In genomic region chr1:185789846-185790735, GRCh38 we compare ENCODE assay signal across 15 cellular contexts. TPM values are rescaled to one million over a fixed set of nuclear protein-coding genes. Genes with fewer than 3 reads are reported as not detected.
DNase-seq lines count a peak whose midpoint lies in the region; ATAC-seq and TF ChIP-seq lines count a peak whose summit lies in the region.
"Had no signal": no experiment of that assay in that cellular context is flagged by ENCODE, and none has a peak within 500 bp of the region (broad histone marks: within the 10 kb centered on the region; RNA-seq: fewer than 3 reads in every experiment).

No MANE protein-coding gene starts in this region.

- H3K36me3 ChIP-seq in spleen, result no peaks in the 10 kb centered on the region
- no peaks in the 10 kb centered on the region for H3K36me3 ChIP-seq in tibial nerve
- H3K36me3 ChIP-seq: colonic mucosa, sigmoid colon had no signal

- TF ChIP-seq CTCF in cardiac fibroblast (IDR thresholded peaks at IDR 0.05; ENCODE audit: low read depth, low read length), result no peak
- no peak for TF ChIP-seq CTCF in spleen (IDR thresholded peaks at IDR 0.05 in 8 of 11, conservative IDR thresholded peaks at IDR 0.05 in 3 of 11)
- no peak for TF ChIP-seq CTCF in tibial nerve (IDR thresholded peaks at IDR 0.05)

- H3K27ac ChIP-seq in spleen (peak overlapping the region in 5 of 8 donors; percentile 31 to 52 (median 35)), tibial nerve (no peak overlapping the region)
- H3K27ac ChIP-seq: colonic mucosa, foreskin keratinocyte had no signal

- DNase-seq in M059J (ENCODE audit: low read depth) (peak; percentile 55), cardiac fibroblast (ENCODE audit: low read depth in 2 of 2) (peak; percentile 68 to 83), left ventricle myocardium superior (no peak), spleen (no peak), tibial nerve (ENCODE audit: low spot score in 2 of 2) (no peak), NCI-H1436 treated with DMSO at 0.1 percent for 48 hours (lab: John Stamatoyannopoulos, UW) (no peak)
- DNase-seq: activated naive CD4-positive, alpha-beta T cell; CD8-positive, alpha-beta T cell; colonic mucosa; naive thymus-derived CD4-positive, alpha-beta T cell; NCI-H510A treated with DMSO at 0.1 percent for 48 hours; sigmoid colon had no signal

- H3K9me3 ChIP-seq in spleen (no peaks in the 10 kb centered on the region), tibial nerve (no peaks in the 10 kb centered on the region)
- H3K9me3 ChIP-seq: colonic mucosa, sigmoid colon had no signal

- H3K27me3 ChIP-seq in spleen (replicated peaks in 1 of 7), result no peaks in the 10 kb centered on the region
- no peaks in the 10 kb centered on the region for H3K27me3 ChIP-seq in tibial nerve
- H3K27me3 ChIP-seq: colonic mucosa, foreskin keratinocyte, sigmoid colon had no signal

- no peak overlapping the region for H3K4me3 ChIP-seq in cardiac fibroblast (replicated peaks in 1 of 2; ENCODE audit: low read depth in 2 of 2, low read length in 2 of 2)
- H3K4me3 ChIP-seq in spleen, result no peak overlapping the region
- no peak overlapping the region for H3K4me3 ChIP-seq in tibial nerve
- H3K4me3 ChIP-seq: colonic mucosa, sigmoid colon had no signal

- 34 to 62% (median 44%) methylated on average over 2 of the region's 2 CpGs for WGBS in spleen, 5 donors
- 20 to 21% methylated on average over 2 of the region's 2 CpGs for WGBS in tibial nerve, 2 donors

- intact Hi-C loops in left ventricle myocardium superior (cut with micrococcal nuclease) (no loop called here), spleen (cut with DNase I; ENCODE audit: low total_unique reads) (no loop called here)

- ATAC-seq in left ventricle myocardium superior (peak; percentile 57), HG03469 (IDR thresholded peaks at IDR 0.05; ENCODE audit: unreplicated experiment) (no peak)
- ATAC-seq: CD8-positive, alpha-beta T cell; foreskin keratinocyte; naive thymus-derived CD4-positive, alpha-beta T cell; Panc1 had no signal

- TF ChIP-seq EP300 in tibial nerve (IDR thresholded peaks at IDR 0.05), result no peak

- peaks cover 0 to 16% (median 4%) of the 10 kb centered on the region in 6 donors for H3K4me1 ChIP-seq in spleen
- peaks cover 0 to 14% (median 0%) of the 10 kb centered on the region in 4 donors for H3K4me1 ChIP-seq in tibial nerve
- H3K4me1 ChIP-seq: colonic mucosa, foreskin keratinocyte had no signal

- TF ChIP-seq POLR2A in spleen (IDR thresholded peaks at IDR 0.05) (no peak), tibial nerve (IDR thresholded peaks at IDR 0.05) (no peak)

RNA-seq across cellular contexts. Expression of gene HMCN1, which starts 55.9 kb away (rescaled TPM):
- 1.6 and 2.1 TPM in 2 replicates for total RNA-seq in M059J (2014; rRNA removed; shearing (Covaris generic))
- total RNA-seq in left ventricle myocardium superior, result 3.8 TPM
- total RNA-seq in spleen, result 10 to 100 TPM; 16.8 to 28.8 (median 21.2) TPM
- 1 to 10 TPM; 1.2 to 4.2 (median 3.0) TPM for polyA plus RNA-seq in spleen
- total RNA-seq in tibial nerve, result 10 to 100 TPM in 1 of 4 donors, 1 to 10 TPM in 3; 2.1 to 13.3 (median 3.9) TPM
- polyA plus RNA-seq: naive thymus-derived CD4-positive, alpha-beta T cell had no signal

Comparison
In these comparisons a context has a peak if more than half of its experiments do, and no peak if none do; other contexts are left out.
1. DNase-seq: peak in M059J (single experiment) and cardiac fibroblast (2 of 2); none in left ventricle myocardium superior (single experiment), spleen (single experiment), tibial nerve (0 of 2) and NCI-H1436 treated with DMSO at 0.1 percent for 48 hours (single experiment).
2. H3K27ac ChIP-seq: peak in spleen (5 of 8); none in tibial nerve (0 of 4).